ENCODE assay signal across 1 cellular context in genomic region chr17:55304171-55304859, GRCh38.
TF ChIP-seq lines count a peak whose summit lies in the region.

No MANE protein-coding gene starts in this region.

TF ChIP-seq in liver, 16 proteins besides CTCF, POLR2A, EP300 and RAD21:
- TF ChIP-seq ZBTB33 (IDR thresholded peaks at IDR 0.05) (no peak), HNF4G (IDR thresholded peaks at IDR 0.05) (no peak), HNF4A (conservative IDR thresholded peaks at IDR 0.05) (no peak), REST (IDR thresholded peaks at IDR 0.05) (no peak), EGR1 (IDR thresholded peaks at IDR 0.05; ENCODE audit: low read depth in 2 of 2) (no peak), JUND (IDR thresholded peaks at IDR 0.05) (no peak), GABPA (IDR thresholded peaks at IDR 0.05 in 1 of 2, conservative IDR thresholded peaks at IDR 0.05 in 1 of 2) (no peak), FOXA2 (IDR thresholded peaks at IDR 0.05) (no peak), NR2F2 (IDR thresholded peaks at IDR 0.05) (no peak), RXRA (IDR thresholded peaks at IDR 0.05) (no peak), FOXA1 (IDR thresholded peaks at IDR 0.05) (no peak), YY1 (IDR thresholded peaks at IDR 0.05) (no peak), ATF3 (IDR thresholded peaks at IDR 0.05) (no peak), SP1 (IDR thresholded peaks at IDR 0.05) (no peak)
